In genomic region chr12:48682927-48683326, GRCh38 we compare ENCODE assay signal across 1 cellular context.
TF ChIP-seq lines count a peak whose summit lies in the region.

No MANE protein-coding gene starts in this region.

TF ChIP-seq in GM23338, 12 proteins besides CTCF, POLR2A, EP300 and RAD21 (continued from another document):
- TF ChIP-seq ZNF462 (CRISPR knock-in tag; IDR thresholded peaks at IDR 0.05): no peak
- no peak for TF ChIP-seq JUNB (IDR thresholded peaks at IDR 0.05; ENCODE audit: unreplicated experiment)
